Comparison of ENCODE assay signal across 1 cellular context in genomic region chr11:33347490-33348125, GRCh38.
TF ChIP-seq lines count a peak whose summit lies in the region.

No MANE protein-coding gene starts in this region.

TF ChIP-seq in HEK293, 187 proteins besides CTCF, POLR2A, EP300 and RAD21 (continued from another document):
- TF ChIP-seq ZNF777 (tag by site-specific recombination; IDR thresholded peaks at IDR 0.05; ENCODE audit: borderline replicate concordance) (no peak), SCRT1 (tag by site-specific recombination; IDR thresholded peaks at IDR 0.05; ENCODE audit: borderline replicate concordance) (peak; percentile 50; the same call in 1 of the 2 replicates), ZFHX2 (tag by site-specific recombination; conservative IDR thresholded peaks at IDR 0.05) (no peak)
